Comparison of ENCODE assay signal across 17 cellular contexts in genomic region chr3:113423699-113424098, GRCh38. TPM values are rescaled to one million over a fixed set of nuclear protein-coding genes. Genes with fewer than 3 reads are reported as not detected.
DNase-seq lines count a peak whose midpoint lies in the region; ATAC-seq and TF ChIP-seq lines count a peak whose summit lies in the region.
"Had no signal": no experiment of that assay in that cellular context is flagged by ENCODE, and none has a peak within 500 bp of the region (broad histone marks: within the 10 kb centered on the region; RNA-seq: fewer than 3 reads in every experiment).

No MANE protein-coding gene starts in this region.

- no peak for TF ChIP-seq POLR2A in uterus (IDR thresholded peaks at IDR 0.05)

- H3K9me3 ChIP-seq in uterus, result no peaks in the 10 kb centered on the region
- H3K9me3 ChIP-seq: psoas muscle, tibial artery had no signal

- H3K36me3 ChIP-seq in uterus, result no peaks in the 10 kb centered on the region

- no peak overlapping the region for H3K4me3 ChIP-seq in uterus
- H3K4me3 ChIP-seq: psoas muscle, tibial artery had no signal

- H3K27me3 Mint-ChIP-seq in central memory CD8-positive, alpha-beta T cell, result no peaks in the 10 kb centered on the region
- H3K27me3 Mint-ChIP-seq in CD14-positive monocyte (ENCODE audit: low read depth in 3 of 3), result no peaks in the 10 kb centered on the region
- H3K27me3 Mint-ChIP-seq: activated naive CD8-positive, alpha-beta T cell treated with anti-CD3 and anti-CD28 coated beads, Interleukin-2, amount 50 U/mL, for 24 hours had no signal

- H3K9me3 Mint-ChIP-seq in central memory CD8-positive, alpha-beta T cell, result peaks cover 18% of the 10 kb centered on the region
- H3K9me3 Mint-ChIP-seq in CD14-positive monocyte, result peaks cover 10 to 21% (median 15%) of the 10 kb centered on the region in 7 donors

- peaks cover 7% of the 10 kb centered on the region for H3K36me3 Mint-ChIP-seq in central memory CD8-positive, alpha-beta T cell (ENCODE audit: insufficient read depth)
- H3K36me3 Mint-ChIP-seq in CD14-positive monocyte, result peaks cover 26 to 47% of the 10 kb centered on the region in 2 donors

- intact Hi-C loops in uterus (cut with DNase I; ENCODE audit: low total_unique reads) (no loop called here), CD14-positive monocyte (cut with micrococcal nuclease) (no loop called here)

- H3K27ac ChIP-seq in uterus, result no peak overlapping the region
- H3K27ac ChIP-seq: psoas muscle, tibial artery had no signal

- TF ChIP-seq CTCF in uterus (IDR thresholded peaks at IDR 0.05), result no peak
- no peak for TF ChIP-seq CTCF in CD14-positive monocyte (IDR thresholded peaks at IDR 0.05)

- no peaks in the 10 kb centered on the region for H3K4me1 Mint-ChIP-seq in central memory CD8-positive, alpha-beta T cell
- H3K4me1 Mint-ChIP-seq in CD14-positive monocyte, result no peaks in the 10 kb centered on the region

- no peak for DNase-seq in central memory CD8-positive, alpha-beta T cell (ENCODE audit: low spot score in 2 of 2)
- DNase-seq in SW 1271 (lab: John Stamatoyannopoulos, UW), result no peak
- DNase-seq in uterus, result no peak
- no peak for DNase-seq in CD14-positive monocyte (ENCODE audit: low spot score)
- DNase-seq in NCI-H446 treated with DMSO at 0.1 percent for 48 hours (lab: John Stamatoyannopoulos, UW), result no peak
- DNase-seq: activated CD4-positive, alpha-beta T cell treated with anti-CD3 and anti-CD28 coated beads for 1 hour; activated naive CD8-positive, alpha-beta T cell treated with anti-CD3 and anti-CD28 coated beads, Interleukin-2, amount 50 U/mL, for 24 hours; activated T-cell treated with anti-CD3 and anti-CD28 coated beads for 4 hours; cerebellar nuclear complex; NCI-H1105 treated with DMSO at 0.1 percent for 48 hours; psoas muscle; T-helper 1 cell; tibial artery had no signal

- H3K4me3 Mint-ChIP-seq in central memory CD8-positive, alpha-beta T cell, result no peak overlapping the region
- no peak overlapping the region for H3K4me3 Mint-ChIP-seq in CD14-positive monocyte
- H3K4me3 Mint-ChIP-seq: activated naive CD8-positive, alpha-beta T cell treated with anti-CD3 and anti-CD28 coated beads, Interleukin-2, amount 50 U/mL, for 24 hours had no signal

- no peaks in the 10 kb centered on the region for H3K4me1 ChIP-seq in uterus
- H3K4me1 ChIP-seq: psoas muscle, tibial artery had no signal

- peak overlapping the region; percentile 76 for H3K27ac Mint-ChIP-seq in central memory CD8-positive, alpha-beta T cell (ENCODE audit: low read depth)
- no peak overlapping the region for H3K27ac Mint-ChIP-seq in CD14-positive monocyte
- H3K27ac Mint-ChIP-seq: activated naive CD8-positive, alpha-beta T cell treated with anti-CD3 and anti-CD28 coated beads, Interleukin-2, amount 50 U/mL, for 24 hours had no signal

- peak; percentile 82 for ATAC-seq in GM18498 (IDR thresholded peaks at IDR 0.05; ENCODE audit: unreplicated experiment)
- peak; percentile 67 for ATAC-seq in GM21360 (IDR thresholded peaks at IDR 0.05; ENCODE audit: unreplicated experiment)
- ATAC-seq in HG03460 (IDR thresholded peaks at IDR 0.05; ENCODE audit: unreplicated experiment), result peak; percentile 63
- ATAC-seq in central memory CD8-positive, alpha-beta T cell (replicated peaks; ENCODE audit: extremely low read depth, poor library complexity, severe bottlenecking), result no peak
- ATAC-seq: activated naive CD8-positive, alpha-beta T cell treated with anti-CD3 and anti-CD28 coated beads, Interleukin-2, amount 50 U/mL, for 24 hours; Panc1; psoas muscle had no signal

- no peaks in the 10 kb centered on the region for H3K27me3 ChIP-seq in uterus
- H3K27me3 ChIP-seq: tibial artery had no signal

RNA-seq across cellular contexts. Expression of gene CFAP44, which starts 17.6 kb away (rescaled TPM):
- total RNA-seq in uterus, result 10 to 100 TPM; 11.0 to 16.4 (median 12.9) TPM
- polyA plus RNA-seq in CD14-positive monocyte, result under 1 TPM in 1 of 2 donors, not detected in 1; 0.08 TPM
